In the genomic region with DNA sequence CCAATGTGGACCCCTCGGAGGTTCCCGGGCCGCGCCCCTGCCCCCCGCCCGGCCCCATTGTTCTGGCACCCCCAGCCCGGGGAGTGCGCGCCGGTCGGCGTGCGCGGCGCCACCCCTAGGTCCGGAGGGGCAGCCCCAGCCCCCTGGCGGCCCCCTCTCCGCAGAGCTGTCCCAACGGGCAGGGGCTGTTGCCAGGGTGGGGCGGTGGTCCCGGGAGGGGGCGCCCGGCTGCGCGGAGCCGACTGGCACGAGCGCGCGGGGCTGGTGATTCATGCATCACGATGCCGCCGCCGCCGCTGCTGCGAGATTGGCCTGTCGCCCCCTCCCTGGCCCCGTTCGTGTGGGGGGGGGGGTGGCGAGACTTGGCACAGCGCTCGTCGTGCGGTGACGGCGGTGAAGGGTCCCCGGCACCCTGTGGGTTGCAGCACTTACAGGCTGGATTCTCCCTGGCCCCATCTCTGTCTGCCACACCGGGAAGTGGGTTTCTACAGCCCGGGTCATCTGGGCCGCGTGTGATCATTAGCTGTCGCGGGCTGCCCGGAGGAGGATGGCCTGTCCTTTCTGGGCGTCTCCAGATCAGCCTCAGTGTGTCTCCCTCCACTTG, we compare ENCODE assay signal across 8 cellular contexts. TPM values are rescaled to one million over a fixed set of nuclear protein-coding genes. Genes with fewer than 3 reads are reported as not detected.
A peak's percentile ranks its signal among the peaks of the same experiment; 100 is the strongest.
DNase-seq lines count a peak whose midpoint lies in the region; ATAC-seq and TF ChIP-seq lines count a peak whose summit lies in the region.

No MANE protein-coding gene starts in this region.

- H3K27me3 Mint-ChIP-seq in mesothelial cell of epicardium (ENCODE audit: low read depth): no peaks in the 10 kb centered on the region

- H3K9me3 Mint-ChIP-seq in mesothelial cell of epicardium: no peaks in the 10 kb centered on the region

- H3K4me3 Mint-ChIP-seq in mesothelial cell of epicardium: peak overlapping the region; percentile 83

- H3K36me3 Mint-ChIP-seq in mesothelial cell of epicardium: no peaks in the 10 kb centered on the region

- DNase-seq in HK-2 (ENCODE audit: unreplicated experiment) (peak; percentile 59), dedifferentiated amniotic fluid mesenchymal stem cell (ENCODE audit: extremely low spot score) (peak; percentile 22), mesothelial cell of epicardium (ENCODE audit: low spot score in 2 of 2, unreplicated experiment in 2 of 2) (peak in 1 of 2 experiments; percentile 66), NCI-H2196 (lab: John Stamatoyannopoulos, UW; ENCODE audit: unreplicated experiment) (no peak), NCI-H1092 (lab: John Stamatoyannopoulos, UW) (no peak), NCI-H2029 treated with DMSO at 0.1 percent for 48 hours (lab: John Stamatoyannopoulos, UW) (no peak)
- DNase-seq in activated CD4-positive, alpha-beta T cell treated with anti-CD3 and anti-CD28 coated beads for 1 hour: peak; percentile 34
- DNase-seq in stimulated activated naive CD8-positive, alpha-beta T cell treated with anti-CD3 and anti-CD28 coated beads, Interleukin-15, Interleukin-2, amounts not matched to agents 100 U/mL and 50 U/mL, for 24 hours: peak; percentile 65

- peaks cover 17% of the 10 kb centered on the region for H3K4me1 Mint-ChIP-seq in mesothelial cell of epicardium

- no peak for TF ChIP-seq CTCF in mesothelial cell of epicardium (IDR thresholded peaks at IDR 0.05; ENCODE audit: unreplicated experiment)

- ATAC-seq in stimulated activated naive CD8-positive, alpha-beta T cell treated with anti-CD3 and anti-CD28 coated beads, Interleukin-15, Interleukin-2, amounts not matched to agents 100 U/mL and 50 U/mL, for 24 hours: peak; percentile 28

- peak overlapping the region; percentile 50 for H3K27ac Mint-ChIP-seq in mesothelial cell of epicardium

RNA-seq across cellular contexts. Expression of a gene that starts 0.8 kb away (rescaled TPM):
- 44.7 to 47.1 TPM (median 44.8 TPM) in 3 replicates for total RNA-seq in mesothelial cell of epicardium

Comparison
In these comparisons a context has a peak if more than half of its experiments do, and no peak if none do; other contexts are left out.
1. DNase-seq: peak in HK-2 (single experiment), activated CD4-positive, alpha-beta T cell treated with anti-CD3 and anti-CD28 coated beads for 1 hour (single experiment), dedifferentiated amniotic fluid mesenchymal stem cell (single experiment) and stimulated activated naive CD8-positive, alpha-beta T cell treated with anti-CD3 and anti-CD28 coated beads, Interleukin-15, Interleukin-2, amounts not matched to agents 100 U/mL and 50 U/mL, for 24 hours (single experiment); none in NCI-H2196 (single experiment), NCI-H1092 (single experiment) and NCI-H2029 treated with DMSO at 0.1 percent for 48 hours (single experiment).